In the genomic region with DNA sequence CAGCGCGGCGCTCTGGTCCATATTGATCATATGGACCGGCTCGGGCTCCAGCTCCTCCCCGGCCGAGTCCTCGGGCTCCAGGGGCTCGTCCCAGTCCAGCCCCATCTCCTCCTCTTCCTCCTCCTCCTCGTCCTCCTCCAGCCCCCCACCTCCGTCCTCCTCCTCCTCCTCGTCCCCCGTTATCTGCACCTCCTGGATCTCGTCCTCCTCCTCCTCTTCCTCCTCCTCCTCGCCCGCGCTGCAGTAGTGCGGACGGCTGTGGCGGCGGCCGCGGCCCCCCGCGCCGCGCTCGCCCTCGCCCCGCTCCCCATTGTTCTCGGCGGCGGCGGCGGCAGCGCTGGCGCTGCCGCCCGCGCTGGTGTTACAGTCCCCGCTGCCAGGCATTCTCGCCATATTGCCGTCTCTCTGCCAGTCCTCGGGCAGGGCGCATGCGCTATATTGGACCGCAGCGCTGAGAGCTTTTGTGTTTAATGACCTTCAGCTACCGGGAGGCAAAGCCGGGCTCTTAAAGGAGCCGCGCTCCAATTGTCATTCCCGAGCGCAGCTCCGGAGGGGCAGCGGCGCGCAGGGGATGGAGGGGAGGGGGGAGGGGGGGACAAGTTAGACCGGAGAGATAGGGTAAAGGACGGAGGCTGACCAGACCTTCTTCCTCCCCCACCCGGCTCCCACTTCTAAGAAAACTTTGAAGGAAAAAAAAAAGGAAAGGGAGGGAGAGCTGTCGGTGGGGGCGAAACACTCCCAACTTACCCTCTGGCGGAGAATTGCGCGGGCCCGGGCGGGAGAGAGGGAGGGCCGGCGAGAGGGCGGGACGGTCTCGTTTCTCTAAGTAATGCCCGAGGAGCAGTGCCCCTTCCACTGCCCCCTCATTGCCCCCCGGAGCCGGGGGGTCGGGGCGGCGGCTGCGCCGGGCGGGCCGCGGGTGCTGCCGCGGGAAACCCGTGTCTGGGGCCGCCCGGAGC, we compare ENCODE assay signal across 8 cellular contexts. TPM values are rescaled to one million over a fixed set of nuclear protein-coding genes. Genes with fewer than 3 reads are reported as not detected.
DNase-seq lines count a peak whose midpoint lies in the region; ATAC-seq and TF ChIP-seq lines count a peak whose summit lies in the region.

A gene (minus strand): TSS at position 410 of the 959 bp plus-strand sequence. CDS start 17 bp downstream, at position 393.

- in situ Hi-C loops in Panc1 (cut with HindIII; ENCODE audit: low pct_unique_long_range_greater_than_20kb, low sequenced_read_pairs): no loop called here

- no peaks in the 10 kb centered on the region for H3K27me3 ChIP-seq in Panc1 (ENCODE audit: control insufficient read depth, insufficient read depth, low read length)

- H3K27ac Mint-ChIP-seq in activated T-helper 17 cell treated with anti-CD3 and anti-CD28 coated beads, Interleukin-2, amount 50 U/mL, for 72 hours: no peak within 1 kb of the TSS
- H3K27ac Mint-ChIP-seq in natural killer cell: peak within 1 kb of the TSS in 1 of 2 donors; percentile 78

- H3K27me3 Mint-ChIP-seq in activated T-helper 17 cell treated with anti-CD3 and anti-CD28 coated beads, Interleukin-2, amount 50 U/mL, for 72 hours: peaks cover 19% of the 10 kb centered on the region
- peaks cover 23 to 25% of the 10 kb centered on the region in 2 donors for H3K27me3 Mint-ChIP-seq in natural killer cell (ENCODE audit: low read depth in 2 of 2)

- BruUV-seq in Panc1 (replicated peaks; lab: Mats Ljungman, UMichigan): no TSS peak

- peak within 1 kb of the TSS; percentile 85 for H3K27ac ChIP-seq in Panc1 (ENCODE audit: low read length)

- H3K4me1 Mint-ChIP-seq in activated T-helper 17 cell treated with anti-CD3 and anti-CD28 coated beads, Interleukin-2, amount 50 U/mL, for 72 hours: no peaks in the 10 kb centered on the region
- H3K4me1 Mint-ChIP-seq in natural killer cell: peaks cover 39 to 51% of the 10 kb centered on the region in 2 donors

- no peaks in the 10 kb centered on the region for H3K9me3 ChIP-seq in Panc1 (ENCODE audit: control insufficient read depth, insufficient read depth, low read depth, low read length)

- intact Hi-C loops in Panc1 (cut with micrococcal nuclease; ENCODE audit: unreplicated experiment): loop anchor here (5.0 kb wide), 2 partner anchors 166 to 241 kb away; no protein-coding TSS in a partner anchor
- intact Hi-C loops in natural killer cell (cut with micrococcal nuclease): no loop called here

- H3K4me3 Mint-ChIP-seq in activated T-helper 17 cell treated with anti-CD3 and anti-CD28 coated beads, Interleukin-2, amount 50 U/mL, for 72 hours: peak within 1 kb of the TSS; percentile 74
- H3K4me3 Mint-ChIP-seq in natural killer cell: peak within 1 kb of the TSS; percentile 93

- no peaks in the 10 kb centered on the region for H3K36me3 Mint-ChIP-seq in activated T-helper 17 cell treated with anti-CD3 and anti-CD28 coated beads, Interleukin-2, amount 50 U/mL, for 72 hours (ENCODE audit: low read depth)
- no peaks in the 10 kb centered on the region for H3K36me3 Mint-ChIP-seq in natural killer cell

- DNase-seq in DMS153 treated with DMSO at 0.1 percent for 48 hours (lab: John Stamatoyannopoulos, UW; ENCODE audit: unreplicated experiment) (peak; percentile 53), Panc1 (ENCODE audit: low read depth, low spot score) (peak; percentile 30), fibroblast of pulmonary artery (ENCODE audit: low read depth) (peak; percentile 93), natural killer cell (peak; percentile 45)
- peak; percentile 69 for DNase-seq in Jurkat, Clone E6-1 (ENCODE audit: low read depth, low spot score)
- DNase-seq in stimulated activated naive CD8-positive, alpha-beta T cell treated with anti-CD3 and anti-CD28 coated beads, Interleukin-15, Interleukin-2, amounts not matched to agents 100 U/mL and 50 U/mL, for 24 hours: peak; percentile 78

- TF ChIP-seq CTCF in Panc1 (IDR thresholded peaks at IDR 0.05): no peak
- TF ChIP-seq CTCF in fibroblast of pulmonary artery (IDR thresholded peaks at IDR 0.05; ENCODE audit: low read length, missing control alignments): no peak
- TF ChIP-seq CTCF in natural killer cell (IDR thresholded peaks at IDR 0.05): no peak

- CTCF ChIA-PET in Panc1 (lab: Charles Lee): interaction anchor here (0.6 to 1.1 kb wide), 2 partner anchors 73 to 229 kb away, joined by 3 to 5 read pairs; no protein-coding TSS in a partner anchor

- H3K4me3 ChIP-seq in Jurkat, Clone E6-1 (ENCODE audit: low read length): peak within 1 kb of the TSS; percentile 56
- H3K4me3 ChIP-seq in Panc1 (ENCODE audit: low read depth in 2 of 2, low read length in 2 of 2): peak within 1 kb of the TSS; percentile 71 to 77
- peak within 1 kb of the TSS; percentile 70 for H3K4me3 ChIP-seq in fibroblast of pulmonary artery (replicated peaks; ENCODE audit: low read depth, low read length)

- H3K9me3 Mint-ChIP-seq in activated T-helper 17 cell treated with anti-CD3 and anti-CD28 coated beads, Interleukin-2, amount 50 U/mL, for 72 hours: no peaks in the 10 kb centered on the region
- no peaks in the 10 kb centered on the region for H3K9me3 Mint-ChIP-seq in natural killer cell

- no peaks in the 10 kb centered on the region; the same call in 1 of the 2 replicates for H3K36me3 ChIP-seq in Panc1 (ENCODE audit: control insufficient read depth, insufficient read depth, low read length)

- peaks cover 18% of the 10 kb centered on the region for H3K4me1 ChIP-seq in Panc1 (ENCODE audit: control insufficient read depth, insufficient read depth, low read length)

- peak; percentile 46 for ATAC-seq in GM21576 (IDR thresholded peaks at IDR 0.05; ENCODE audit: unreplicated experiment)
- peak; percentile 67 for ATAC-seq in Panc1
- peak; percentile 76 for ATAC-seq in activated T-helper 17 cell treated with anti-CD3 and anti-CD28 coated beads, Interleukin-2, amount 50 U/mL, for 72 hours (replicated peaks)
- ATAC-seq in natural killer cell: peak; percentile 59 to 62 (median 60)
- ATAC-seq in stimulated activated naive CD8-positive, alpha-beta T cell treated with anti-CD3 and anti-CD28 coated beads, Interleukin-15, Interleukin-2, amounts not matched to agents 100 U/mL and 50 U/mL, for 24 hours: peak; percentile 72

- POLR2A ChIA-PET in Panc1 (lab: Charles Lee): interaction anchor here (0.6 kb wide), 2 partner anchors 35 to 41 kb away, joined by 8 to 9 read pairs; no protein-coding TSS in a partner anchor

RNA-seq across cellular contexts. Expression of the gene that starts here (rescaled TPM):
- 17.4 TPM for polyA plus RNA-seq in Jurkat, Clone E6-1 (2012; ENCODE audit: insufficient read depth, insufficient read length)
- total RNA-seq in Panc1 (2021; ENCODE audit: unreplicated experiment): 34.4 TPM
- 32.9 TPM for polyA plus RNA-seq in Panc1 (2012; ENCODE audit: insufficient read length)
- total RNA-seq in activated T-helper 17 cell treated with anti-CD3 and anti-CD28 coated beads, Interleukin-2, amount 50 U/mL, for 72 hours: 1 to 10 TPM; 2.0 to 3.2 TPM
- total RNA-seq in natural killer cell: 1 to 10 TPM; 3.8 to 5.8 (median 5.7) TPM

Comparison
In these comparisons a context has a peak if more than half of its experiments do, and no peak if none do; other contexts are left out.
1. Peak in every context shown above with its lines: DNase-seq, ATAC-seq, H3K4me3 ChIP-seq and H3K27ac ChIP-seq.
2. DNase-seq: peak in every context shown above with its lines; median percentile 93 in fibroblast of pulmonary artery; 78 in stimulated activated naive CD8-positive, alpha-beta T cell treated with anti-CD3 and anti-CD28 coated beads, Interleukin-15, Interleukin-2, amounts not matched to agents 100 U/mL and 50 U/mL, for 24 hours; 69 in Jurkat, Clone E6-1; 53 in DMS153 treated with DMSO at 0.1 percent for 48 hours; 45 in natural killer cell; 30 in Panc1.